In the genomic region with DNA sequence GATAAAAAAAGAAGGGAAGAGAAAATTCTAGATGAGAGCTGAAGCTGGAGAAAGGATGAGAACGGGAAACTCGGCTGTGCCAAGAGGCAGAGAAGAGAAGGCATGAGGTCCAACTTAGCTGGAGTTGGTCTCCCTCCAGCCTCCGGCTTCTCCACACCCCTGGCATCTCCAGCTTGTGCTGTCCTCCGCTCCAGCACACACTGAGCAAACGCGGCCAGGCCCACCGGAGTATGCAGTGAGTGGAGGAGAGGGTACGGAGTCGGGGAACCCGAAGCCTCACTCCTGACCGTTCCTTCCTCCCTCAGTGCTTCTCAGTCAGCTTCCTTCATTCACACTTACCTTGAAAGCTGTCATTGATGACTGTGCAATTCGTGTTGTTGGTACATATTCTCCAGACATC, we compare ENCODE assay signal across 36 cellular contexts. TPM values are rescaled to one million over a fixed set of nuclear protein-coding genes. Genes with fewer than 3 reads are reported as not detected.
"Had no signal": no experiment of that assay in that cellular context is flagged by ENCODE, and none has a peak within 500 bp of the region (broad histone marks: within the 10 kb centered on the region; RNA-seq: fewer than 3 reads in every experiment).

No MANE protein-coding gene starts in this region.

- H3K36me3 Mint-ChIP-seq: activated CD4-positive, alpha-beta memory T cell treated with anti-CD3 and anti-CD28 coated beads for 36 hours; activated naive CD8-positive, alpha-beta T cell treated with anti-CD3 and anti-CD28 coated beads for 36 hours; T-cell had no signal

- DNase-seq: activated B cell treated with CpG ODN at 0.5 μM for 24 hours; activated CD4-positive, alpha-beta memory T cell treated with anti-CD3 and anti-CD28 coated beads for 36 hours; activated CD4-positive, alpha-beta T cell treated with anti-CD3 and anti-CD28 coated beads for 4 hours; activated CD4-positive, alpha-beta T cell treated with anti-CD3 and anti-CD28 coated beads, Interleukin-2, amount 10 ng/mL, durations not matched to agents 24 days and 14 days; activated CD4-positive, alpha-beta T cell treated with anti-CD3 and anti-CD28 coated beads, Interleukin-2, amount 50 U/mL, for 1 hour; activated CD4-positive, alpha-beta T cell treated with anti-CD3 and anti-CD28 coated beads, Interleukin-2, amount 50 U/mL, for 4 hours; activated CD4-positive, CD25-positive, alpha-beta regulatory T cell treated with anti-CD3 and anti-CD28 coated beads, Interleukin-2, amount 50 U/mL, for 72 hours; activated CD8-positive, alpha-beta memory T cell treated with anti-CD3 and anti-CD28 coated beads, Interleukin-2, amount 50 U/mL, for 4 hours; activated CD8-positive, alpha-beta T cell treated with anti-CD3 and anti-CD28 coated beads for 36 hours; activated effector memory CD4-positive, alpha-beta T cell treated with anti-CD3 and anti-CD28 coated beads, Interleukin-2, amount 50 U/mL, for 16 hours; activated gamma-delta T cell treated with Interleukin-2 at 50 U/mL for 16 hours; activated naive CD4-positive, alpha-beta T cell; activated naive CD4-positive, alpha-beta T cell treated with anti-CD3 and anti-CD28 coated beads for 36 hours; activated naive CD4-positive, alpha-beta T cell treated with anti-CD3 and anti-CD28 coated beads, Interleukin-2, amount 50 U/mL, for 16 hours; activated naive CD8-positive, alpha-beta T cell treated with anti-CD3 and anti-CD28 coated beads for 36 hours; activated T-cell treated with anti-CD3 and anti-CD28 coated beads for 4 hours; activated T-cell treated with anti-CD3 and anti-CD28 coated beads, Interleukin-2, amount 50 U/mL, for 1 hour; activated T-cell treated with anti-CD3 and anti-CD28 coated beads, Interleukin-2, amount 50 U/mL, for 4 hours; activated T-cell treated with anti-CD3 and anti-CD28 coated beads, Interleukin-2, amount 50 U/mL, for 72 hours; adrenal gland; amniotic stem cell; central memory CD4-positive, alpha-beta T cell; T-cell; T-helper 17 cell had no signal

- H3K27ac Mint-ChIP-seq: activated B cell treated with CpG ODN at 0.5 μM for 24 hours; activated CD4-positive, alpha-beta memory T cell treated with anti-CD3 and anti-CD28 coated beads for 36 hours; activated CD4-positive, alpha-beta T cell treated with anti-CD3 and anti-CD28 coated beads, Interleukin-2, amount 10 ng/mL, durations not matched to agents 24 days and 14 days; activated CD8-positive, alpha-beta T cell treated with anti-CD3 and anti-CD28 coated beads for 36 hours; activated naive CD4-positive, alpha-beta T cell treated with anti-CD3 and anti-CD28 coated beads for 36 hours; activated naive CD4-positive, alpha-beta T cell treated with anti-CD3 and anti-CD28 coated beads, Interleukin-2, amount 50 U/mL, for 72 hours; activated naive CD8-positive, alpha-beta T cell treated with anti-CD3 and anti-CD28 coated beads for 36 hours; activated T-cell treated with anti-CD3 and anti-CD28 coated beads, Interleukin-2, amount 50 U/mL, for 72 hours; activated T-helper 1 cell treated with anti-CD3 and anti-CD28 coated beads, Interleukin-12 subunit alpha, Interleukin-12 subunit beta, Interleukin-2, Interleukin-4 antibody, amounts not matched to agents 30 ng/mL and 10 ng/mL and 1 ng/mL, durations not matched to agents 14 hours and 24 hours and 36 hours; activated T-helper 17 cell treated with anti-CD3 and anti-CD28 coated beads, Interleukin-2, amount 50 U/mL, for 72 hours; T-cell; T-helper 17 cell had no signal

- H3K27me3 Mint-ChIP-seq: activated B cell treated with CpG ODN at 0.5 μM for 24 hours; activated CD4-positive, alpha-beta memory T cell treated with anti-CD3 and anti-CD28 coated beads for 36 hours; activated CD4-positive, alpha-beta T cell treated with anti-CD3 and anti-CD28 coated beads, Interleukin-2, amount 10 ng/mL, durations not matched to agents 24 days and 14 days; brain had no signal

- H3K4me3 Mint-ChIP-seq: activated B cell treated with CpG ODN at 0.5 μM for 24 hours; activated CD4-positive, alpha-beta memory T cell treated with anti-CD3 and anti-CD28 coated beads for 36 hours; activated CD4-positive, alpha-beta T cell treated with anti-CD3 and anti-CD28 coated beads, Interleukin-2, amount 10 ng/mL, durations not matched to agents 24 days and 14 days; activated CD8-positive, alpha-beta T cell treated with anti-CD3 and anti-CD28 coated beads for 36 hours; activated naive CD4-positive, alpha-beta T cell treated with anti-CD3 and anti-CD28 coated beads for 36 hours; activated naive CD8-positive, alpha-beta T cell treated with anti-CD3 and anti-CD28 coated beads for 36 hours; activated T-cell treated with anti-CD3 and anti-CD28 coated beads, Interleukin-2, amount 50 U/mL, for 4 hours; activated T-cell treated with anti-CD3 and anti-CD28 coated beads, Interleukin-2, amount 50 U/mL, for 72 hours; activated T-helper 1 cell treated with anti-CD3 and anti-CD28 coated beads, Interleukin-12 subunit alpha, Interleukin-12 subunit beta, Interleukin-2, Interleukin-4 antibody, amounts not matched to agents 30 ng/mL and 10 ng/mL and 1 ng/mL, durations not matched to agents 14 hours and 24 hours and 36 hours; activated T-helper 17 cell treated with anti-CD3 and anti-CD28 coated beads, Interleukin-2, amount 50 U/mL, for 72 hours; brain; T-cell; T-helper 17 cell had no signal

- H3K4me1 Mint-ChIP-seq: activated B cell treated with CpG ODN at 0.5 μM for 24 hours; activated CD4-positive, alpha-beta T cell treated with anti-CD3 and anti-CD28 coated beads, Interleukin-2, amount 10 ng/mL, durations not matched to agents 24 days and 14 days; activated naive CD8-positive, alpha-beta T cell treated with anti-CD3 and anti-CD28 coated beads for 36 hours; activated T-helper 17 cell treated with anti-CD3 and anti-CD28 coated beads, Interleukin-2, amount 50 U/mL, for 72 hours; T-cell; T-helper 17 cell had no signal

- FAIRE-seq: bronchial epithelial cell, TTC549 had no signal

- ATAC-seq: activated CD8-positive, alpha-beta T cell treated with anti-CD3 and anti-CD28 coated beads for 36 hours; activated naive CD4-positive, alpha-beta T cell treated with anti-CD3 and anti-CD28 coated beads, Interleukin-2, amount 50 U/mL, for 72 hours; activated T-cell treated with anti-CD3 and anti-CD28 coated beads, Interleukin-2, amount 50 U/mL, for 4 hours; activated T-cell treated with anti-CD3 and anti-CD28 coated beads, Interleukin-2, amount 50 U/mL, for 72 hours; activated T-helper 17 cell treated with anti-CD3 and anti-CD28 coated beads, Interleukin-2, amount 50 U/mL, for 72 hours; T-cell; T-helper 17 cell had no signal

- H3K4me3 ChIP-seq: adrenal gland, ascending aorta, cardiac muscle cell had no signal

- H3K9me3 Mint-ChIP-seq: activated T-helper 1 cell treated with anti-CD3 and anti-CD28 coated beads, Interleukin-12 subunit alpha, Interleukin-12 subunit beta, Interleukin-2, Interleukin-4 antibody, amounts not matched to agents 30 ng/mL and 10 ng/mL and 1 ng/mL, durations not matched to agents 14 hours and 24 hours and 36 hours; activated T-helper 17 cell treated with anti-CD3 and anti-CD28 coated beads, Interleukin-2, amount 50 U/mL, for 72 hours had no signal

- H3K27me3 ChIP-seq: adrenal gland, ascending aorta, cardiac muscle cell had no signal

- H3K27ac ChIP-seq: adrenal gland, ascending aorta, cardiac muscle cell, VCaP had no signal

- H3K9me3 ChIP-seq: adrenal gland, ascending aorta had no signal

- H3K4me1 ChIP-seq: adrenal gland, ascending aorta had no signal

RNA-seq across cellular contexts. Expression of a gene that starts 37.2 kb away (rescaled TPM):
- total RNA-seq: activated B cell treated with CpG ODN at 0.5 μM for 24 hours; activated CD4-positive, alpha-beta memory T cell treated with anti-CD3 and anti-CD28 coated beads for 36 hours; activated CD4-positive, alpha-beta T cell treated with anti-CD3 and anti-CD28 coated beads, Interleukin-2, amount 10 ng/mL, durations not matched to agents 24 days and 14 days; activated CD8-positive, alpha-beta memory T cell treated with anti-CD3 and anti-CD28 coated beads for 36 hours; activated CD8-positive, alpha-beta T cell treated with anti-CD3 and anti-CD28 coated beads for 36 hours; activated naive CD4-positive, alpha-beta T cell treated with anti-CD3 and anti-CD28 coated beads for 36 hours; activated naive CD4-positive, alpha-beta T cell treated with anti-CD3 and anti-CD28 coated beads, Interleukin-2, amount 50 U/mL, for 72 hours; activated naive CD8-positive, alpha-beta T cell treated with anti-CD3 and anti-CD28 coated beads for 36 hours; activated T-helper 1 cell treated with anti-CD3 and anti-CD28 coated beads, Interleukin-12 subunit alpha, Interleukin-12 subunit beta, Interleukin-2, Interleukin-4 antibody, amounts not matched to agents 30 ng/mL and 10 ng/mL and 1 ng/mL, durations not matched to agents 14 hours and 24 hours and 36 hours; T-helper 1 cell treated with Interleukin-12 subunit alpha and Interleukin-12 subunit beta and Interleukin-4 antibody, amounts not matched to agents 30 ng/mL and 1 ng/mL, for 36 hours; T-helper 17 cell; T-helper 2 cell treated with Interferon-gamma antibody and Interleukin-4, amounts not matched to agents 100 ng/mL and 5 ng/mL, for 36 hours had no signal
